In the genomic region with DNA sequence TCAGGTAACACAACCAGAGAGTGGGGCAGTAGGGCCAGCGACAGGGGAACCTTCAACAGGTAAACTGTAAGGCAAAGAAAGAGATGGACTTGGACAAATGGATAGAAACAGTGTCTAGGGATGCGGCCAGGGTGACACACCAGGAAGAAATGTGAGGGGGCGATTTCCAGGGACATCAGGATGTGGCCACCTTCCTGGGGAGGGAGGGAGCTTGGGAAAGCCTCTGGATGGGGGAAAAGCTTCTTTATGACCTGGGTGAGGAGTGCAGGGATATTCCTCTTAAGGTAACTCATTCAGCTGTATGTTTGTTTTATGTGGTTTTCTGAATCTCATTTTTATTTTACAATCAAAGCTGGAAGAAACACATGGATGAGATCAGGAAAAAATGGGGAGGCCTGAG, we compare ENCODE assay signal across 19 cellular contexts. TPM values are rescaled to one million over a fixed set of nuclear protein-coding genes. Genes with fewer than 3 reads are reported as not detected.
DNase-seq lines count a peak whose midpoint lies in the region; ATAC-seq and TF ChIP-seq lines count a peak whose summit lies in the region.
"Had no signal": no experiment of that assay in that cellular context is flagged by ENCODE, and none has a peak within 500 bp of the region (broad histone marks: within the 10 kb centered on the region; RNA-seq: fewer than 3 reads in every experiment).

No MANE protein-coding gene starts in this region.

- H3K27me3 Mint-ChIP-seq in chondrocyte (ENCODE audit: low read depth) (no peaks in the 10 kb centered on the region), neural crest cell (ENCODE audit: low read depth) (peaks cover 8% of the 10 kb centered on the region)

- H3K4me1 Mint-ChIP-seq in chondrocyte (ENCODE audit: low read depth) (peaks cover 9% of the 10 kb centered on the region), neural crest cell (no peaks in the 10 kb centered on the region)
- H3K4me1 Mint-ChIP-seq: stimulated activated memory B cell treated with anti-CD40 and anti-IgM and Interleukin-4, amounts not matched to agents 10 μg/mL and 1 μg/mL and 100 μg/mL, for 72 hours had no signal

- ATAC-seq in HG03135 (IDR thresholded peaks at IDR 0.05; ENCODE audit: unreplicated experiment) (no peak), GM21447 (IDR thresholded peaks at IDR 0.05; ENCODE audit: unreplicated experiment) (no peak)
- ATAC-seq: mucosa of descending colon; Panc1; stimulated activated memory B cell treated with anti-CD40 and anti-IgM and Interleukin-4, amounts not matched to agents 10 μg/mL and 1 μg/mL and 100 μg/mL, for 72 hours; T-cell had no signal

- in situ Hi-C loops in Caki2 (cut with HindIII; ENCODE audit: low pct_unique_long_range_greater_than_20kb, low sequenced_read_pairs) = no loop called here

- H3K27ac Mint-ChIP-seq in chondrocyte (ENCODE audit: unreplicated experiment) (peak overlapping the region; percentile 57), neural crest cell (ENCODE audit: unreplicated experiment) (peak overlapping the region; percentile 93)
- H3K27ac Mint-ChIP-seq: activated T-helper 2 cell treated with anti-CD3 and anti-CD28 coated beads, Interferon-gamma antibody, Interleukin-2, Interleukin-4, amounts not matched to agents 10 μg/mL and 5 μg/mL and 100 μg/mL, durations not matched to agents 14 hours and 24 hours and 36 hours; stimulated activated memory B cell treated with anti-CD40 and anti-IgM and Interleukin-4, amounts not matched to agents 10 μg/mL and 1 μg/mL and 100 μg/mL, for 72 hours; T-cell had no signal

- H3K36me3 Mint-ChIP-seq in chondrocyte (ENCODE audit: low read depth) (no peaks in the 10 kb centered on the region), neural crest cell (ENCODE audit: low read depth) (no peaks in the 10 kb centered on the region)
- H3K36me3 Mint-ChIP-seq: stimulated activated memory B cell treated with anti-CD40 and anti-IgM and Interleukin-4, amounts not matched to agents 10 μg/mL and 1 μg/mL and 100 μg/mL, for 72 hours; T-cell had no signal

- H3K4me3 Mint-ChIP-seq in chondrocyte (ENCODE audit: unreplicated experiment) (no peak overlapping the region), neural crest cell (no peak overlapping the region)
- H3K4me3 Mint-ChIP-seq: stimulated activated memory B cell treated with anti-CD40 and anti-IgM and Interleukin-4, amounts not matched to agents 10 μg/mL and 1 μg/mL and 100 μg/mL, for 72 hours; T-cell had no signal

- TF ChIP-seq CTCF in chondrocyte (IDR thresholded peaks at IDR 0.05) = no peak
- TF ChIP-seq CTCF in neural crest cell (conservative IDR thresholded peaks at IDR 0.05) = no peak

- no peaks in the 10 kb centered on the region for H3K9me3 Mint-ChIP-seq in chondrocyte (ENCODE audit: low read depth)
- no peaks in the 10 kb centered on the region for H3K9me3 Mint-ChIP-seq in neural crest cell
- H3K9me3 Mint-ChIP-seq: activated T-helper 2 cell treated with anti-CD3 and anti-CD28 coated beads, Interferon-gamma antibody, Interleukin-2, Interleukin-4, amounts not matched to agents 10 μg/mL and 5 μg/mL and 100 μg/mL, durations not matched to agents 14 hours and 24 hours and 36 hours; stimulated activated memory B cell treated with anti-CD40 and anti-IgM and Interleukin-4, amounts not matched to agents 10 μg/mL and 1 μg/mL and 100 μg/mL, for 72 hours; T-cell had no signal

- DNase-seq in Caki2 (ENCODE audit: low read depth) (peak; percentile 54), LHCN-M2 (ENCODE audit: low read depth) (peak; percentile 77), chondrocyte (ENCODE audit: low spot score) (peak; percentile 42), neural crest cell (ENCODE audit: low read depth, low spot score) (no peak), NOMO-1 treated with dmso at 0.1 percent for 144 hours (lab: John Stamatoyannopoulos, UW; ENCODE audit: unreplicated experiment) (no peak), NCI-H2029 (lab: John Stamatoyannopoulos, UW) (no peak)
- DNase-seq: Calu3, erythroblast, head of caudate nucleus, mucosa of descending colon, NCI-H69, ovary, T-cell, transverse colon had no signal

RNA-seq across cellular contexts. Expression of a gene that starts 11.9 kb away (rescaled TPM):
- total RNA-seq in Caki2 (2014; rRNA removed; shearing (Covaris generic); ENCODE audit: low replicate concordance) = 6.9 and 7.8 TPM in 2 replicates
- total RNA-seq in LHCN-M2 (2014; rRNA removed) = 1.7 and 2.5 TPM in 2 replicates
- 6.0 TPM for polyA plus RNA-seq in LHCN-M2 (2012)
- total RNA-seq in chondrocyte = 0.36 to 0.70 TPM (median 0.50 TPM) in 3 replicates
- total RNA-seq in neural crest cell = not detected in 2 replicates
- total RNA-seq: activated T-helper 2 cell treated with anti-CD3 and anti-CD28 coated beads, Interferon-gamma antibody, Interleukin-2, Interleukin-4, amounts not matched to agents 10 μg/mL and 5 μg/mL and 100 μg/mL, durations not matched to agents 14 hours and 24 hours and 36 hours; mucosa of descending colon; T-cell; transverse colon had no signal

Comparison
In these comparisons a context has a peak if more than half of its experiments do, and no peak if none do; other contexts are left out.
1. DNase-seq: peak in Caki2 (single experiment), LHCN-M2 (single experiment) and chondrocyte (single experiment); none in neural crest cell (single experiment), NOMO-1 treated with dmso at 0.1 percent for 144 hours (single experiment) and NCI-H2029 (single experiment).